9 cellular contexts compared by ENCODE assay signal in genomic region chr21:36422279-36423098, GRCh38. TPM values are rescaled to one million over a fixed set of nuclear protein-coding genes. Genes with fewer than 3 reads are reported as not detected.
DNase-seq lines count a peak whose midpoint lies in the region; ATAC-seq and TF ChIP-seq lines count a peak whose summit lies in the region.
"Had no signal": no experiment of that assay in that cellular context is flagged by ENCODE, and none has a peak within 500 bp of the region (broad histone marks: within the 10 kb centered on the region; RNA-seq: fewer than 3 reads in every experiment).

No MANE protein-coding gene starts in this region.

- TF ChIP-seq EP300 in sigmoid colon (IDR thresholded peaks at IDR 0.05), result no peak

- no peak for TF ChIP-seq POLR2A in adrenal gland (IDR thresholded peaks at IDR 0.05)
- TF ChIP-seq POLR2A in sigmoid colon (IDR thresholded peaks at IDR 0.05), result no peak

- no peaks in the 10 kb centered on the region for H3K9me3 ChIP-seq in NT2/D1 (ENCODE audit: insufficient read depth, low read length)
- no peaks in the 10 kb centered on the region for H3K9me3 ChIP-seq in adrenal gland (replicated peaks in 1 of 3)
- no peaks in the 10 kb centered on the region for H3K9me3 ChIP-seq in iPS DF 6.9 (ENCODE audit: control insufficient read depth, insufficient read depth, low read length)
- H3K9me3 ChIP-seq in sigmoid colon, result no peaks in the 10 kb centered on the region

- WGBS in adrenal gland, 4 donors, result 53 to 62% (median 58%) methylated on average over 21 to 28 of the region's 28 CpGs
- WGBS in iPS DF 6.9 (ENCODE audit: insufficient coverage, insufficient read length), result no CpG with 5 or more reads among the region's 28 CpGs
- 56 to 66% methylated on average over 28 of the region's 28 CpGs for WGBS in sigmoid colon, 2 donors

- H3K4me1 ChIP-seq in NT2/D1 (ENCODE audit: insufficient read depth, insufficient read length) (peaks cover 26% of the 10 kb centered on the region), adrenal gland (replicated peaks in 1 of 2) (no peaks in the 10 kb centered on the region), iPS DF 6.9 (ENCODE audit: control insufficient read depth, insufficient read depth, low read length) (0 out of 2 replicates have a peak, but pooled peaks cover 1% of the 10 kb centered on the region), sigmoid colon (no peaks in the 10 kb centered on the region)

- H3K27me3 Mint-ChIP-seq in CD14-positive monocyte (ENCODE audit: low read depth in 3 of 3), result peaks cover 0 to 4% (median 3%) of the 10 kb centered on the region in 3 donors
- H3K27me3 Mint-ChIP-seq: naive B cell had no signal

- peaks cover 16% of the 10 kb centered on the region for H3K36me3 ChIP-seq in NT2/D1 (ENCODE audit: insufficient read depth, insufficient read length, low read length)
- no peaks in the 10 kb centered on the region for H3K36me3 ChIP-seq in adrenal gland (replicated peaks in 1 of 2)
- no peaks in the 10 kb centered on the region for H3K36me3 ChIP-seq in iPS DF 6.9 (ENCODE audit: control insufficient read depth, insufficient read depth, low read length)
- no peaks in the 10 kb centered on the region for H3K36me3 ChIP-seq in sigmoid colon

- intact Hi-C loops in CD14-positive monocyte (cut with micrococcal nuclease), result loop anchor here in 1 of 2 donors (5.0 to 10.0 kb wide), 2 partner anchors 35 to 82 kb away; no protein-coding TSS in a partner anchor
- intact Hi-C loops in adrenal gland (cut with DNase I), result loop anchor here (5.0 kb wide), 2 partner anchors 80 to 170 kb away; no protein-coding TSS in a partner anchor
- intact Hi-C loops in sigmoid colon (cut with DNase I), result loop anchor here (10.0 kb wide), 1 partner anchor 502 kb away; no protein-coding TSS in a partner anchor

- peak overlapping the region in 1 of 7 donors; percentile 50 for H3K27ac Mint-ChIP-seq in CD14-positive monocyte
- H3K27ac Mint-ChIP-seq in stimulated activated effector memory CD8-positive, alpha-beta T cell treated with anti-CD3 and anti-CD28 coated beads, Interleukin-12 subunit alpha, Interleukin-12 subunit beta, amount 100 ng/mL, for 72 hours, result peak overlapping the region; percentile 50

- DNase-seq in CD14-positive monocyte (ENCODE audit: low spot score) (peak; percentile 74), GM13976 (ENCODE audit: low spot score) (peak; percentile 84), NT2/D1 (ENCODE audit: low read depth, low spot score) (peak; percentile 88), adrenal gland (peak in 6 of 7 donors; percentile 46 to 77 (median 65)), iPS DF 6.9 (ENCODE audit: low read depth, low spot score) (peak; percentile 77), sigmoid colon (no peak)
- peak in 1 of 2 donors; percentile 36 for DNase-seq in stimulated activated effector memory CD8-positive, alpha-beta T cell treated with anti-CD3 and anti-CD28 coated beads, Interleukin-12 subunit alpha, Interleukin-12 subunit beta, amount 100 ng/mL, for 72 hours (ENCODE audit: low spot score in 2 of 2)
- DNase-seq: naive B cell had no signal

- H3K4me1 Mint-ChIP-seq in CD14-positive monocyte, result peaks cover 8% of the 10 kb centered on the region
- H3K4me1 Mint-ChIP-seq in stimulated activated effector memory CD8-positive, alpha-beta T cell treated with anti-CD3 and anti-CD28 coated beads, Interleukin-12 subunit alpha, Interleukin-12 subunit beta, amount 100 ng/mL, for 72 hours, result no peaks in the 10 kb centered on the region
- H3K4me1 Mint-ChIP-seq: naive B cell had no signal

- H3K9me3 Mint-ChIP-seq in CD14-positive monocyte, result no peaks in the 10 kb centered on the region
- H3K9me3 Mint-ChIP-seq in stimulated activated effector memory CD8-positive, alpha-beta T cell treated with anti-CD3 and anti-CD28 coated beads, Interleukin-12 subunit alpha, Interleukin-12 subunit beta, amount 100 ng/mL, for 72 hours, result no peaks in the 10 kb centered on the region
- H3K9me3 Mint-ChIP-seq: naive B cell had no signal

- H3K27me3 ChIP-seq in NT2/D1 (ENCODE audit: insufficient read depth, insufficient read length) (no peaks in the 10 kb centered on the region), adrenal gland (no peaks in the 10 kb centered on the region), iPS DF 6.9 (ENCODE audit: control insufficient read depth, insufficient read depth, low read length) (no peaks in the 10 kb centered on the region), sigmoid colon (no peaks in the 10 kb centered on the region)

- TF ChIP-seq CTCF in CD14-positive monocyte (IDR thresholded peaks at IDR 0.05) (peak; percentile 82), GM13976 (IDR thresholded peaks at IDR 0.05; ENCODE audit: borderline replicate concordance, control extremely low read depth, extremely low read depth, insufficient read depth, missing control alignments) (peak; percentile 57), adrenal gland (IDR thresholded peaks at IDR 0.05) (peak; percentile 37 to 64 (median 46)), sigmoid colon (IDR thresholded peaks at IDR 0.05) (peak in 2 of 4 experiments; percentile 11 to 30)

- no peak overlapping the region for H3K27ac ChIP-seq in adrenal gland
- H3K27ac ChIP-seq in iPS DF 6.9 (ENCODE audit: low read length), result no peak overlapping the region
- no peak overlapping the region for H3K27ac ChIP-seq in sigmoid colon

- ATAC-seq in stimulated activated effector memory CD8-positive, alpha-beta T cell treated with anti-CD3 and anti-CD28 coated beads, Interleukin-12 subunit alpha, Interleukin-12 subunit beta, amount 100 ng/mL, for 72 hours, result no peak
- no peak for ATAC-seq in GM18870 (IDR thresholded peaks at IDR 0.05; ENCODE audit: unreplicated experiment)

- in situ Hi-C loops in GM13976 (cut with MboI; ENCODE audit: low sequenced_read_pairs, unreplicated experiment), result loop anchor here (10.0 kb wide), 1 partner anchor 512 kb away; no protein-coding TSS in a partner anchor

- H3K4me3 ChIP-seq in NT2/D1 (ENCODE audit: insufficient read length, low read depth) (no peak overlapping the region), adrenal gland (no peak overlapping the region), iPS DF 6.9 (ENCODE audit: low read length) (no peak overlapping the region), sigmoid colon (no peak overlapping the region)

- H3K4me3 Mint-ChIP-seq in CD14-positive monocyte, result no peak overlapping the region
- no peak overlapping the region for H3K4me3 Mint-ChIP-seq in stimulated activated effector memory CD8-positive, alpha-beta T cell treated with anti-CD3 and anti-CD28 coated beads, Interleukin-12 subunit alpha, Interleukin-12 subunit beta, amount 100 ng/mL, for 72 hours

- H3K36me3 Mint-ChIP-seq in CD14-positive monocyte, result peaks cover 2 to 5% of the 10 kb centered on the region in 2 donors
- H3K36me3 Mint-ChIP-seq in stimulated activated effector memory CD8-positive, alpha-beta T cell treated with anti-CD3 and anti-CD28 coated beads, Interleukin-12 subunit alpha, Interleukin-12 subunit beta, amount 100 ng/mL, for 72 hours, result peaks cover 21% of the 10 kb centered on the region
- H3K36me3 Mint-ChIP-seq: naive B cell had no signal

- peak overlapping the region; percentile 51 for H3K9ac ChIP-seq in NT2/D1 (ENCODE audit: insufficient read length, low read depth)

RNA-seq across cellular contexts. Expression of gene CHAF1B, which starts 37.3 kb away (rescaled TPM):
- polyA plus RNA-seq in CD14-positive monocyte (not detected), adrenal gland (1 to 10 TPM in 1 of 3 donors, under 1 TPM in 2; 0.77 to 1.1 (median 0.80) TPM), sigmoid colon (1 to 10 TPM in 2 of 3 donors, under 1 TPM in 1; 0.60 to 3.5 (median 1.4) TPM)
- total RNA-seq in adrenal gland (1 to 10 TPM in 5 of 8 donors, under 1 TPM in 3; 0.30 to 1.4 (median 1.2) TPM), sigmoid colon (under 1 TPM; 0.36 to 0.95 (median 0.61) TPM)

RNA-seq across cellular contexts. Expression of gene CLDN14, which starts 57.4 kb away (rescaled TPM):
- polyA plus RNA-seq in CD14-positive monocyte, result not detected
- not detected for total RNA-seq in adrenal gland
- not detected for polyA plus RNA-seq in adrenal gland
- not detected for total RNA-seq in sigmoid colon
- 1 to 10 TPM in 1 of 3 donors, not detected in 2; 1.3 TPM for polyA plus RNA-seq in sigmoid colon
